In the genomic region with DNA sequence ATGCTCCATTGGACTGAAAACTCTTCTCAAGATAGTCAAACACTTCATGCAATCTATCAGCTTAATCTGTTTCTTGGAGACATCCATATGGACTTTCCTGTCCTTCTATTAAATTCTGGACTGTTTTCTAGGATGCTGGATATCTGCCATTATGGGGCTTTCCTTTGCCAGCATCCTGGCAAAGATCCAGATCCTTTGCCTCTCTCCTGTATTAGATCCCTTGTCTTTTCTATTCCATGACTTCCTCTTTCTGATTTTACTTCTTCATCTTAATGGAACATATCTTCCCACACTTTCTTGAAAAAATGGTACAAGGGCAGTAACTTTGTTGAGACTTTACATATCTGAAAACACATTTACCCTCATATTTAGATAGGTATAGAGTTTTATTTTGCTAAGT, we compare ENCODE assay signal across 1 cellular context.
TF ChIP-seq lines count a peak whose summit lies in the region.

No MANE protein-coding gene starts in this region.

TF ChIP-seq in HepG2, 621 proteins besides CTCF, POLR2A, EP300 and RAD21 (continued from another document):
- no peak for TF ChIP-seq ZFX (CRISPR knock-in tag; IDR thresholded peaks at IDR 0.05; ENCODE audit: low read depth)
- TF ChIP-seq, protein P1, sequence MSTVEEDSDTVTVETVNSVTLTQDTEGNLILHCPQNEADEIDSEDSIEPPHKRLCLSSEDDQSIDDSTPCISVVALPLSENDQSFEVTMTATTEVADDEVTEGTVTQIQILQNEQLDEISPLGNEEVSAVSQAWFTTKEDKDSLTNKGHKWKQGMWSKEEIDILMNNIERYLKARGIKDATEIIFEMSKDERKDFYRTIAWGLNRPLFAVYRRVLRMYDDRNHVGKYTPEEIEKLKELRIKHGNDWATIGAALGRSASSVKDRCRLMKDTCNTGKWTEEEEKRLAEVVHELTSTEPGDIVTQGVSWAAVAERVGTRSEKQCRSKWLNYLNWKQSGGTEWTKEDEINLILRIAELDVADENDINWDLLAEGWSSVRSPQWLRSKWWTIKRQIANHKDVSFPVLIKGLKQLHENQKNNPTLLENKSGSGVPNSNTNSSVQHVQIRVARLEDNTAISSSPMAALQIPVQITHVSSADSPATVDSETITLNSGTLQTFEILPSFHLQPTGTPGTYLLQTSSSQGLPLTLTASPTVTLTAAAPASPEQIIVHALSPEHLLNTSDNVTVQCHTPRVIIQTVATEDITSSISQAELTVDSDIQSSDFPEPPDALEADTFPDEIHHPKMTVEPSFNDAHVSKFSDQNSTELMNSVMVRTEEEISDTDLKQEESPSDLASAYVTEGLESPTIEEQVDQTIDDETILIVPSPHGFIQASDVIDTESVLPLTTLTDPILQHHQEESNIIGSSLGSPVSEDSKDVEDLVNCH (CRISPR knock-in tag; IDR thresholded peaks at IDR 0.05): no peak
